Comparison of ENCODE assay signal across 13 cellular contexts in the genomic region with DNA sequence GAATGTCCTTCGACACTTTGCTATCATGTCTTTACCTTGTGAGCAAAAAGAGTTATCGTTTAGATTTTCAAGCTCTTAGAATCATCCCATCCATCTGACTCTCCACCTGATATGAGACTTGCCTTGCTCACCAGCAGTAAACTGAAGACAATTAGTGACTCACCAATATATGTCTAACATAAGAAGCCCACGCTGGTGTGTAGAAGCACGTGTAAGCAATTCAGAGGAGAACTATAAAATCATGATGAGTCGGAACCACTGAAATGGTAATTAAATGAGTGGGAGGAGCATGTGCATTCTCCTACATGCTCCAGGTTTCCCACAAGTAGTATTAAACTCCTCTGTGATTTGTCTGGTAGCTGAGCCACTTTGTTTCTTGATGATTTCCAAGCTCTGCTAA.
DNase-seq lines count a peak whose midpoint lies in the region; ATAC-seq, FAIRE-seq and TF ChIP-seq lines count a peak whose summit lies in the region.
"Had no signal": no experiment of that assay in that cellular context is flagged by ENCODE, and none has a peak within 500 bp of the region (broad histone marks: within the 10 kb centered on the region; RNA-seq: fewer than 3 reads in every experiment).

No MANE protein-coding gene starts in this region.

- H3K36me3 ChIP-seq in bronchial epithelial cell (ENCODE audit: control insufficient read depth, insufficient read depth, low read length): no peaks in the 10 kb centered on the region
- H3K36me3 ChIP-seq: BLaER1 had no signal

- FAIRE-seq in bronchial epithelial cell (lab: Jason Lieb, UNC): no peak
- FAIRE-seq: HepG2 had no signal

- DNase-seq in HFF-Myc (ENCODE audit: extremely low read depth, low read depth) (peak; percentile 6), RKO (ENCODE audit: low spot score) (peak; percentile 23), bronchial epithelial cell (ENCODE audit: low read depth) (peak; percentile 38), renal cortical epithelial cell (ENCODE audit: low read depth) (peak; percentile 29), AML-193 (lab: John Stamatoyannopoulos, UW) (no peak)
- DNase-seq: CD8-positive, alpha-beta memory T cell; H9; NCI-H1930; NCI-H2171 treated with DMSO at 0.1 percent for 48 hours had no signal

- H3K4me3 ChIP-seq in HFF-Myc (replicated peaks; ENCODE audit: low read depth, low read length) (no peak overlapping the region), bronchial epithelial cell (ENCODE audit: low read depth, low read length) (no peak overlapping the region)
- H3K4me3 ChIP-seq: BLaER1 had no signal

- H3K27me3 ChIP-seq in bronchial epithelial cell (ENCODE audit: control insufficient read depth, insufficient read depth, low read length): no peaks in the 10 kb centered on the region
- H3K27me3 ChIP-seq: BLaER1 had no signal

- TF ChIP-seq CTCF in HFF-Myc (IDR thresholded peaks at IDR 0.05; ENCODE audit: low read depth, low read length, missing control alignments): no peak
- no peak for TF ChIP-seq CTCF in bronchial epithelial cell (IDR thresholded peaks at IDR 0.05; ENCODE audit: insufficient read depth, low read length, severe bottlenecking)

- ATAC-seq in HG03196 (IDR thresholded peaks at IDR 0.05; ENCODE audit: unreplicated experiment) (no peak), GM18907 (IDR thresholded peaks at IDR 0.05; ENCODE audit: unreplicated experiment) (no peak)
- ATAC-seq: HepG2 had no signal

Comparison
In these comparisons a context has a peak if more than half of its experiments do, and no peak if none do; other contexts are left out.
1. DNase-seq: peak in HFF-Myc (single experiment), RKO (single experiment), bronchial epithelial cell (single experiment) and renal cortical epithelial cell (single experiment); none in AML-193 (0 of 2).